Comparison of ENCODE assay signal across 7 cellular contexts in genomic region chr12:115430636-115431035, GRCh38.
"Had no signal": no experiment of that assay in that cellular context is flagged by ENCODE, and none has a peak within 500 bp of the region (broad histone marks: within the 10 kb centered on the region; RNA-seq: fewer than 3 reads in every experiment).

No MANE protein-coding gene starts in this region.

- H3K9ac ChIP-seq: KMS-11 had no signal

- ATAC-seq: K562 had no signal

- H3K4me3 ChIP-seq: K562 had no signal

- H3K27ac ChIP-seq: HL-60, KMS-11 had no signal

- H3K4me2 ChIP-seq: KMS-11 had no signal

- DNase-seq: IMR-90, KBM-7, KG1 had no signal

- FAIRE-seq: HTR-8/SVneo, K562 had no signal
